11 cellular contexts compared by ENCODE assay signal in the genomic region with DNA sequence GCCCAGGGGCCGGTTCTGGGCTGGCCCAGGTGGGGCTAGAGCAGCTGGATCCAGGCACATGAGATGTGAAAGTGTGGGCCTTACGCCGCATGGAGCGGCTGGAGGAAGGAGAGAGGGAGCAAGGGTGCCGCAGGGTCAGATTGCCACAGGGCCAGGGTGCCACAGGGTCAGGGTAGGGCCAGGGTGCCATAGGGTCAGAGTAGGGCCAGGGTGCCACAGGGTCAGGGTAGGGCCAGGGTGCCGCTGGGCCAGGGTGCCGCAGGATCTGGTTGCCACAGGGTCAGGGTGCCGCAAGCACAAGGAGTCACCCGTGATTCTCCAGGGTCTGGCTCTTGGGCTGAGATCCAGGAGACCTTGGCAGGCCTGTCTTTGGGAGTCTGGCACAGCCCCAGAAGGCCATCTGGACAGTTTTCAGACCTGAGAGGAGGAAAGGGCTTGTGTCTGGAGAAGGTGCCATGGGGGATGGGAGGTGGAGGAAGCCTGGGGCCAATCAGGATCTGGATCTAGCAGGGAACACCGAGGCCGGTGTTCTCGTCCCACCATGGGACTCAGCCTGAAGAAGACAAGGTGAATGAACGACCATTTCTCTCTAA. TPM values are rescaled to one million over a fixed set of nuclear protein-coding genes. Genes with fewer than 3 reads are reported as not detected.
DNase-seq lines count a peak whose midpoint lies in the region; ATAC-seq and TF ChIP-seq lines count a peak whose summit lies in the region.
"Had no signal": no experiment of that assay in that cellular context is flagged by ENCODE, and none has a peak within 500 bp of the region (broad histone marks: within the 10 kb centered on the region; RNA-seq: fewer than 3 reads in every experiment).

No MANE protein-coding gene starts in this region.

- peaks cover 68% of the 10 kb centered on the region for H3K36me3 Mint-ChIP-seq in CD4-positive, alpha-beta T cell (ENCODE audit: low read depth)

- TF ChIP-seq POLR2A in ovary (IDR thresholded peaks at IDR 0.05), result no peak

- no peak overlapping the region for H3K4me3 Mint-ChIP-seq in CD4-positive, alpha-beta T cell

- H3K27me3 Mint-ChIP-seq in CD4-positive, alpha-beta T cell, result no peaks in the 10 kb centered on the region

- BruUV-seq in Panc1 (replicated peaks; lab: Mats Ljungman, UMichigan), result no TSS peak

- CTCF ChIA-PET in CD4-positive, alpha-beta T cell (lab: Charles Lee), result no interaction called here
- CTCF ChIA-PET in Panc1 (lab: Charles Lee), result interaction anchor here (0.6 kb wide), 1 partner anchor 258 kb away, joined by 4 read pairs; no protein-coding TSS in a partner anchor

- H3K9me3 Mint-ChIP-seq in CD4-positive, alpha-beta T cell, result no peaks in the 10 kb centered on the region

- H3K9me3 ChIP-seq in CD4-positive, alpha-beta T cell (ENCODE audit: control insufficient read depth, low read length), result no peaks in the 10 kb centered on the region
- H3K9me3 ChIP-seq in Panc1 (ENCODE audit: control insufficient read depth, insufficient read depth, low read depth, low read length), result no peaks in the 10 kb centered on the region
- no peaks in the 10 kb centered on the region for H3K9me3 ChIP-seq in ovary

- H3K4me1 Mint-ChIP-seq in CD4-positive, alpha-beta T cell (ENCODE audit: low read depth), result peaks cover 10% of the 10 kb centered on the region

- no peak overlapping the region for H3K27ac ChIP-seq in CD4-positive, alpha-beta T cell (ENCODE audit: low read depth, low read length)
- H3K27ac ChIP-seq in Panc1 (ENCODE audit: low read length) (no peak overlapping the region), ovary (peak overlapping the region in 1 of 2 donors; percentile 25)

- POLR2A ChIA-PET in CD4-positive, alpha-beta T cell (lab: Charles Lee), result no interaction called here
- POLR2A ChIA-PET in Panc1 (lab: Charles Lee), result no interaction called here

- no peak for TF ChIP-seq EP300 in ovary (IDR thresholded peaks at IDR 0.05)

- intact Hi-C loops in CD4-positive, alpha-beta T cell (cut with DNase I, micrococcal nuclease), result loop anchor here in 1 of 2 experiments (5.0 kb wide), 1 partner anchor 40 kb away; a partner anchor contains a TSS
- intact Hi-C loops in Panc1 (cut with micrococcal nuclease; ENCODE audit: unreplicated experiment), result no loop called here
- intact Hi-C loops in ovary (cut with DNase I), result no loop called here

- H3K4me3 ChIP-seq in Panc1 (ENCODE audit: low read depth in 2 of 2, low read length in 2 of 2) (no peak overlapping the region), fibroblast of pulmonary artery (replicated peaks; ENCODE audit: low read depth, low read length) (no peak overlapping the region), ovary (no peak overlapping the region)

- H3K36me3 ChIP-seq in Panc1 (ENCODE audit: control insufficient read depth, insufficient read depth, low read length) (no peaks in the 10 kb centered on the region), ovary (no peaks in the 10 kb centered on the region)

- ATAC-seq in CD4-positive, alpha-beta T cell (ENCODE audit: poor library complexity), result no peak
- ATAC-seq in Panc1 (0 out of 2 replicates have a peak, but pooled peaks have one; percentile 20), HG02870 (IDR thresholded peaks at IDR 0.05; ENCODE audit: unreplicated experiment) (no peak), HG03521 (IDR thresholded peaks at IDR 0.05; ENCODE audit: unreplicated experiment) (no peak)

- WGBS in ovary, 3 donors, result 15 to 27% (median 27%) methylated on average over 13 of the region's 13 CpGs

- H3K27ac Mint-ChIP-seq in CD4-positive, alpha-beta T cell, result peak overlapping the region; percentile 36

- TF ChIP-seq CTCF in CD4-positive, alpha-beta T cell (IDR thresholded peaks at IDR 0.05), result no peak
- TF ChIP-seq CTCF in Panc1 (IDR thresholded peaks at IDR 0.05) (no peak), fibroblast of pulmonary artery (IDR thresholded peaks at IDR 0.05; ENCODE audit: low read length, missing control alignments) (no peak), ovary (IDR thresholded peaks at IDR 0.05) (no peak)

- H3K4me1 ChIP-seq in Panc1 (ENCODE audit: control insufficient read depth, insufficient read depth, low read length) (no peaks in the 10 kb centered on the region), ovary (ENCODE audit: insufficient read depth) (peaks cover 36% of the 10 kb centered on the region)

- in situ Hi-C loops in Panc1 (cut with HindIII; ENCODE audit: low pct_unique_long_range_greater_than_20kb, low sequenced_read_pairs), result no loop called here

- no peaks in the 10 kb centered on the region for H3K27me3 ChIP-seq in CD4-positive, alpha-beta T cell (ENCODE audit: control insufficient read depth, insufficient read depth, low read length)
- no peaks in the 10 kb centered on the region for H3K27me3 ChIP-seq in Panc1 (ENCODE audit: control insufficient read depth, insufficient read depth, low read length)
- H3K27me3 ChIP-seq in ovary, result no peaks in the 10 kb centered on the region

- peak in 1 of 10 experiments; percentile 21 for DNase-seq in CD4-positive, alpha-beta T cell
- no peak for DNase-seq in Panc1 (ENCODE audit: low read depth, low spot score)
- DNase-seq in fibroblast of pulmonary artery (ENCODE audit: low read depth), result peak; percentile 68
- peak; percentile 77 to 92 (median 86) for DNase-seq in ovary
- no peak for DNase-seq in NCI-H1436 treated with DMSO at 0.1 percent for 48 hours (lab: John Stamatoyannopoulos, UW)
- DNase-seq in H4 (ENCODE audit: low spot score), result no peak
- DNase-seq: activated gamma-delta T cell had no signal

RNA-seq across cellular contexts. Expression of a gene that starts 42.5 kb away (rescaled TPM):
- total RNA-seq in CD4-positive, alpha-beta T cell, result 10 to 100 TPM; 50.1 to 50.5 TPM
- 112 TPM for total RNA-seq in Panc1 (2021; ENCODE audit: unreplicated experiment)
- polyA plus RNA-seq in Panc1 (2012; ENCODE audit: insufficient read length), result 117 TPM
- 100 to 1,000 TPM in 2 of 7 donors, 10 to 100 TPM in 5; 40.9 to 125 (median 95.0) TPM for total RNA-seq in ovary
- 100 to 1,000 TPM in 1 of 2 donors, 10 to 100 TPM in 1; 57.2 to 138 TPM for polyA plus RNA-seq in ovary
- 99.0 and 133 TPM in 2 replicates for total RNA-seq in H4 (2014; rRNA removed; shearing (Covaris generic))

RNA-seq across cellular contexts. Expression of a gene that starts 54.9 kb away (rescaled TPM):
- total RNA-seq in CD4-positive, alpha-beta T cell, result not detected
- total RNA-seq in Panc1 (2021; ENCODE audit: unreplicated experiment), result not detected
- not detected for polyA plus RNA-seq in Panc1 (2012; ENCODE audit: insufficient read length)
- not detected for total RNA-seq in ovary
- not detected for polyA plus RNA-seq in ovary
- not detected in 2 replicates for total RNA-seq in H4 (2014; rRNA removed; shearing (Covaris generic))
- total RNA-seq: Daoy, M059J had no signal

RNA-seq across cellular contexts. Expression of a gene that starts 58.8 kb away (rescaled TPM):
- 1,000 to 10,000 TPM; 2,293 to 2,296 TPM for total RNA-seq in CD4-positive, alpha-beta T cell
- total RNA-seq in Panc1 (2021; ENCODE audit: unreplicated experiment) (649 TPM), ovary (1,000 to 10,000 TPM; 2,982 to 5,219 (median 3,257) TPM)
- polyA plus RNA-seq in Panc1 (2012; ENCODE audit: insufficient read length), result 684 TPM
- 1,000 to 10,000 TPM; 4,771 to 7,100 TPM for polyA plus RNA-seq in ovary
- 1,542 and 1,557 TPM in 2 replicates for total RNA-seq in H4 (2014; rRNA removed; shearing (Covaris generic))

Comparison
In these comparisons a context has a peak if more than half of its experiments do, and no peak if none do; other contexts are left out.
1. DNase-seq: peak in fibroblast of pulmonary artery (single experiment) and ovary (5 of 5); none in Panc1 (single experiment), NCI-H1436 treated with DMSO at 0.1 percent for 48 hours (single experiment) and H4 (single experiment).